ENCODE assay signal across 15 cellular contexts in the genomic region with DNA sequence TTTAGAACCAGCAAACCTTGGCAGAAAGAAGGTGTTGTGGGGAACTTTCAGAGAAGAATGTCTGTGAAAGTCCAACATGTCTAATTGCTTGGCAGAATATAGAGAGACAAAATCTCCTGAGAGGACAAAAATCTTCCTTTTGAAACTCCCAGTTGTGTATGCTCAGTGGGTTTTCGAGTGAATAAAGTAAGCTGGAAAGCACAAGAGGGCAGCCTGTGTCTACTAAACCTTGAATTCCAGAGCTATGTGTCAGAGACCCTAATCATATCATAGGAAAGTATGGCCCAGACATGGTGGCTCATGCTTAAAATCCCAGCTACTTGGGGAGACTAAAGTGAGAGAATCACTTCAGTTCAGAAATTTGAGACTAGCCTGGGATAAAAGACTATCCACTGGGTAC.
DNase-seq lines count a peak whose midpoint lies in the region; TF ChIP-seq lines count a peak whose summit lies in the region.
"Had no signal": no experiment of that assay in that cellular context is flagged by ENCODE, and none has a peak within 500 bp of the region (broad histone marks: within the 10 kb centered on the region; RNA-seq: fewer than 3 reads in every experiment).

No MANE protein-coding gene starts in this region.

- DNase-seq in DMS 273 (lab: John Stamatoyannopoulos, UW; ENCODE audit: unreplicated experiment) (peak; percentile 11), DMS 273 treated with DMSO at 0.1 percent for 48 hours (lab: John Stamatoyannopoulos, UW) (no peak), SK-N-DZ (ENCODE audit: low spot score) (peak; percentile 17), fibroblast of the conjunctiva (ENCODE audit: low read depth) (peak; percentile 33), smooth muscle cell (lab: John Stamatoyannopoulos, UW; ENCODE audit: unreplicated experiment) (no peak), NOMO-1 treated with dmso at 0.1 percent for 144 hours (lab: John Stamatoyannopoulos, UW; ENCODE audit: unreplicated experiment) (no peak), NCI-H2029 (lab: John Stamatoyannopoulos, UW) (no peak), osteoblast (ENCODE audit: insufficient read length, low spot score, missing footprints) (no peak)
- DNase-seq: 8988T; activated T-cell treated with anti-CD3 and anti-CD28 coated beads for 4 hours; left colon; NCI-H1694 treated with DMSO at 0.1 percent for 48 hours; stimulated activated CD8-positive, alpha-beta memory T cell treated with anti-CD3 and anti-CD28 coated beads, Interleukin-4, amount 100 ng/mL, for 48 hours; T-helper 1 cell had no signal

- no peaks in the 10 kb centered on the region for H3K36me3 ChIP-seq in smooth muscle cell (ENCODE audit: low read depth)
- no peaks in the 10 kb centered on the region for H3K36me3 ChIP-seq in osteoblast (ENCODE audit: insufficient read depth, low read length)
- H3K36me3 ChIP-seq: right atrium auricular region had no signal

- H3K27me3 ChIP-seq in smooth muscle cell (ENCODE audit: low read depth) (no peaks in the 10 kb centered on the region), osteoblast (ENCODE audit: insufficient read depth, low read length) (no peaks in the 10 kb centered on the region)
- H3K27me3 ChIP-seq: right atrium auricular region had no signal

- H3F3A ChIP-seq in smooth muscle cell (ENCODE audit: low read depth): no peaks in the 10 kb centered on the region

- no peaks in the 10 kb centered on the region for H4K20me1 ChIP-seq in smooth muscle cell (ENCODE audit: low read depth)
- no peaks in the 10 kb centered on the region for H4K20me1 ChIP-seq in osteoblast (ENCODE audit: insufficient read depth, low read length)

- H3K9ac ChIP-seq in smooth muscle cell (ENCODE audit: low read depth): no peak overlapping the region

- H3K27ac ChIP-seq in smooth muscle cell (ENCODE audit: low read depth) (peak overlapping the region; percentile 50), osteoblast (ENCODE audit: low read depth, low read length) (no peak overlapping the region)
- H3K27ac ChIP-seq: right atrium auricular region had no signal

- peak overlapping the region; percentile 16 for H2AFZ ChIP-seq in smooth muscle cell (ENCODE audit: low read depth)
- no peak overlapping the region for H2AFZ ChIP-seq in osteoblast (ENCODE audit: low read length)

- peaks cover 8% of the 10 kb centered on the region for H3K4me1 ChIP-seq in smooth muscle cell (ENCODE audit: low read depth)
- no peaks in the 10 kb centered on the region for H3K4me1 ChIP-seq in osteoblast (ENCODE audit: insufficient read depth, low read length)
- H3K4me1 ChIP-seq: right atrium auricular region had no signal

- peak overlapping the region; percentile 32 for H3K4me2 ChIP-seq in smooth muscle cell
- H3K4me2 ChIP-seq in osteoblast (ENCODE audit: insufficient read depth, low read length): no peak overlapping the region

- H3K4me3 ChIP-seq in smooth muscle cell (no peak overlapping the region), osteoblast (ENCODE audit: insufficient read depth, low read length) (no peak overlapping the region)
- H3K4me3 ChIP-seq: right atrium auricular region had no signal

- H3K79me2 ChIP-seq in smooth muscle cell (ENCODE audit: low read depth): no peaks in the 10 kb centered on the region
- H3K79me2 ChIP-seq in osteoblast (ENCODE audit: insufficient read depth, low read length): no peaks in the 10 kb centered on the region

- TF ChIP-seq CTCF in smooth muscle cell (IDR thresholded peaks at IDR 0.05; ENCODE audit: borderline replicate concordance, insufficient read depth, poor library complexity, severe bottlenecking): peak; percentile 15
- TF ChIP-seq CTCF in osteoblast (IDR thresholded peaks at IDR 0.05; ENCODE audit: extremely low read depth, low read depth, low read length): no peak

- 10% methylated on average over 1 of the region's 1 CpG for WGBS in smooth muscle cell (ENCODE audit: low lambda C conversion rate)

- H3K9me3 ChIP-seq in smooth muscle cell (replicated peaks; ENCODE audit: low read depth) (no peaks in the 10 kb centered on the region), osteoblast (ENCODE audit: low read depth, low read length) (no peaks in the 10 kb centered on the region)
- H3K9me3 ChIP-seq: right atrium auricular region had no signal

Comparison
In these comparisons a context has a peak if more than half of its experiments do, and no peak if none do; other contexts are left out.
1. DNase-seq: peak in DMS 273 (single experiment), SK-N-DZ (single experiment) and fibroblast of the conjunctiva (single experiment); none in DMS 273 treated with DMSO at 0.1 percent for 48 hours (single experiment), smooth muscle cell (single experiment), NOMO-1 treated with dmso at 0.1 percent for 144 hours (single experiment), NCI-H2029 (single experiment) and osteoblast (single experiment).